16 cellular contexts compared by ENCODE assay signal in genomic region chr20:25270829-25271251, GRCh38. TPM values are rescaled to one million over a fixed set of nuclear protein-coding genes. Genes with fewer than 3 reads are reported as not detected.
A peak's percentile ranks its signal among the peaks of the same experiment; 100 is the strongest.
DNase-seq lines count a peak whose midpoint lies in the region; ATAC-seq and TF ChIP-seq lines count a peak whose summit lies in the region.
"Had no signal": no experiment of that assay in that cellular context is flagged by ENCODE, and none has a peak within 500 bp of the region (broad histone marks: within the 10 kb centered on the region; RNA-seq: fewer than 3 reads in every experiment).

No MANE protein-coding gene starts in this region.

- CTCF ChIA-PET in PC-3 (lab: Charles Lee), result no interaction called here
- CTCF ChIA-PET in GM10248 (lab: Yijun Ruan, JAX), result no interaction called here

- no peak overlapping the region for H3K4me3 Mint-ChIP-seq in natural killer cell
- H3K4me3 Mint-ChIP-seq in natural killer cell treated with Interleukin-12 subunit alpha and Interleukin-12 subunit beta and Interleukin-15 and Interleukin-18, amount 100 ng/mL, for 72 hours, result no peak overlapping the region
- H3K4me3 Mint-ChIP-seq: activated naive CD8-positive, alpha-beta T cell had no signal

- intact Hi-C loops in natural killer cell (cut with micrococcal nuclease) (no loop called here), lower lobe of right lung (cut with DNase I) (no loop called here), PC-3 (cut with micrococcal nuclease) (no loop called here)

- H3K9me3 Mint-ChIP-seq in natural killer cell, result no peaks in the 10 kb centered on the region
- no peaks in the 10 kb centered on the region for H3K9me3 Mint-ChIP-seq in natural killer cell treated with Interleukin-12 subunit alpha and Interleukin-12 subunit beta and Interleukin-15 and Interleukin-18, amount 100 ng/mL, for 72 hours

- no peaks in the 10 kb centered on the region for H3K9me2 ChIP-seq in PC-3 (replicated peaks; ENCODE audit: low read length)

- H3K4me1 Mint-ChIP-seq in natural killer cell, result peaks cover 0 to 12% of the 10 kb centered on the region in 2 donors
- H3K4me1 Mint-ChIP-seq in natural killer cell treated with Interleukin-12 subunit alpha and Interleukin-12 subunit beta and Interleukin-15 and Interleukin-18, amount 100 ng/mL, for 72 hours (ENCODE audit: low read depth in 2 of 2), result peaks cover 0 to 3% of the 10 kb centered on the region in 2 donors

- H3K27me3 Mint-ChIP-seq in natural killer cell (ENCODE audit: low read depth in 2 of 2), result no peaks in the 10 kb centered on the region
- H3K27me3 Mint-ChIP-seq in natural killer cell treated with Interleukin-12 subunit alpha and Interleukin-12 subunit beta and Interleukin-15 and Interleukin-18, amount 100 ng/mL, for 72 hours, result no peaks in the 10 kb centered on the region
- H3K27me3 Mint-ChIP-seq: activated naive CD8-positive, alpha-beta T cell had no signal

- no peak overlapping the region for H2AFZ ChIP-seq in PC-3 (ENCODE audit: low read length)
- H2AFZ ChIP-seq: hepatocyte had no signal

- no TSS peak for BruUV-seq in PC-3 (replicated peaks; lab: Mats Ljungman, UMichigan)

- ATAC-seq in natural killer cell (no peak), lower lobe of right lung (no peak), PC-3 (no peak)
- no peak for ATAC-seq in natural killer cell treated with Interleukin-12 subunit alpha and Interleukin-12 subunit beta and Interleukin-15 and Interleukin-18, amount 100 ng/mL, for 72 hours
- ATAC-seq: GM12878 had no signal

- no peaks in the 10 kb centered on the region for H3K36me3 Mint-ChIP-seq in natural killer cell
- no peaks in the 10 kb centered on the region for H3K36me3 Mint-ChIP-seq in natural killer cell treated with Interleukin-12 subunit alpha and Interleukin-12 subunit beta and Interleukin-15 and Interleukin-18, amount 100 ng/mL, for 72 hours

- peaks cover 29% of the 10 kb centered on the region for H3K79me2 ChIP-seq in PC-3 (ENCODE audit: low read length)

- H3K4me1 ChIP-seq in lower lobe of right lung, result no peaks in the 10 kb centered on the region
- no peaks in the 10 kb centered on the region for H3K4me1 ChIP-seq in PC-3 (ENCODE audit: insufficient read depth, low read length)

- no peak overlapping the region for H3K4me2 ChIP-seq in PC-3 (ENCODE audit: low read length)
- H3K4me2 ChIP-seq: hepatocyte, KMS-11 had no signal

- H3F3A ChIP-seq in PC-3 (ENCODE audit: low read length, unreplicated experiment), result no peaks in the 10 kb centered on the region

- H3K27me3 ChIP-seq in WERI-Rb-1 (ENCODE audit: insufficient read depth, low read depth, severe bottlenecking) (no peaks in the 10 kb centered on the region), lower lobe of right lung (ENCODE audit: low read depth) (no peaks in the 10 kb centered on the region), PC-3 (ENCODE audit: low read length) (no peaks in the 10 kb centered on the region)
- H3K27me3 ChIP-seq: hepatocyte, neutrophil had no signal

- H3K9ac ChIP-seq in PC-3 (ENCODE audit: low read length), result no peak overlapping the region
- H3K9ac ChIP-seq: KMS-11 had no signal

- H3K27ac ChIP-seq in WERI-Rb-1, result no peak overlapping the region
- H3K27ac ChIP-seq in lower lobe of right lung, result no peak overlapping the region
- no peak overlapping the region for H3K27ac ChIP-seq in PC-3 (ENCODE audit: low read length)
- H3K27ac ChIP-seq: hepatocyte, KMS-11, neutrophil had no signal

- no peak overlapping the region for H3K4me3 ChIP-seq in WERI-Rb-1 (ENCODE audit: low read depth, low read length)
- no peak overlapping the region for H3K4me3 ChIP-seq in lower lobe of right lung
- no peak overlapping the region for H3K4me3 ChIP-seq in PC-3 (ENCODE audit: low read length)
- H3K4me3 ChIP-seq: GM12878, hepatocyte had no signal

- peaks cover 23% of the 10 kb centered on the region; the same call in 1 of the 2 replicates for H4K20me1 ChIP-seq in PC-3 (ENCODE audit: low read length)

- peaks cover 83% of the 10 kb centered on the region for H3K36me3 ChIP-seq in WERI-Rb-1
- H3K36me3 ChIP-seq in lower lobe of right lung, result peaks cover 68% of the 10 kb centered on the region
- H3K36me3 ChIP-seq in PC-3 (ENCODE audit: low read depth, low read length), result peaks cover 66% of the 10 kb centered on the region

- DNase-seq in natural killer cell (peak; percentile 2), WERI-Rb-1 (peak; percentile 5), lower lobe of right lung (peak; percentile 34), PC-3 (no peak), AG08396 (ENCODE audit: low spot score) (no peak), GM10248 (ENCODE audit: extremely low spot score) (no peak), NCI-H2227 treated with DMSO at 0.1 percent for 48 hours (lab: John Stamatoyannopoulos, UW) (no peak)
- no peak for DNase-seq in natural killer cell treated with Interleukin-12 subunit alpha and Interleukin-12 subunit beta and Interleukin-15 and Interleukin-18, amount 100 ng/mL, for 72 hours (ENCODE audit: low spot score)
- DNase-seq: erythroblast, mammary epithelial cell, NCI-H2171 treated with DMSO at 0.1 percent for 48 hours had no signal

- POLR2A ChIA-PET in PC-3 (lab: Charles Lee; ENCODE audit: unreplicated experiment), result no interaction called here
- POLR2A ChIA-PET in GM10248 (lab: Yijun Ruan, JAX), result no interaction called here

- H3K9me3 ChIP-seq in WERI-Rb-1 (ENCODE audit: severe bottlenecking) (no peaks in the 10 kb centered on the region), lower lobe of right lung (no peaks in the 10 kb centered on the region), PC-3 (ENCODE audit: low read length) (no peaks in the 10 kb centered on the region)
- H3K9me3 ChIP-seq: neutrophil had no signal

- H3K27ac Mint-ChIP-seq in natural killer cell, result no peak overlapping the region
- H3K27ac Mint-ChIP-seq in natural killer cell treated with Interleukin-12 subunit alpha and Interleukin-12 subunit beta and Interleukin-15 and Interleukin-18, amount 100 ng/mL, for 72 hours, result no peak overlapping the region
- H3K27ac Mint-ChIP-seq: activated naive CD8-positive, alpha-beta T cell had no signal

- TF ChIP-seq CTCF in natural killer cell (IDR thresholded peaks at IDR 0.05) (no peak), WERI-Rb-1 (IDR thresholded peaks at IDR 0.05; ENCODE audit: low read depth, low read length) (no peak), lower lobe of right lung (IDR thresholded peaks at IDR 0.05) (no peak), PC-3 (conservative IDR thresholded peaks at IDR 0.05; ENCODE audit: low read depth, low read length) (no peak), GM10248 (IDR thresholded peaks at IDR 0.05; ENCODE audit: control extremely low read depth, extremely low read depth, low read depth, missing control alignments) (no peak)

RNA-seq across cellular contexts. Expression of gene PYGB, which starts 23.0 kb away (rescaled TPM):
- total RNA-seq in natural killer cell (10 to 100 TPM; 39.4 to 55.4 (median 47.0) TPM), lower lobe of right lung (57.5 TPM), PC-3 (2014; rRNA removed) (216 and 245 TPM in 2 replicates)
- 10 to 100 TPM; 35.9 to 40.4 TPM for total RNA-seq in natural killer cell treated with Interleukin-12 subunit alpha and Interleukin-12 subunit beta and Interleukin-15 and Interleukin-18, amount 100 ng/mL, for 72 hours

Comparison
In these comparisons a context has a peak if more than half of its experiments do, and no peak if none do; other contexts are left out.
1. DNase-seq: peak in natural killer cell (single experiment), WERI-Rb-1 (single experiment) and lower lobe of right lung (single experiment); none in natural killer cell treated with Interleukin-12 subunit alpha and Interleukin-12 subunit beta and Interleukin-15 and Interleukin-18, amount 100 ng/mL, for 72 hours (single experiment), PC-3 (single experiment), AG08396 (single experiment), GM10248 (single experiment) and NCI-H2227 treated with DMSO at 0.1 percent for 48 hours (single experiment).